Comparison of ENCODE assay signal across 8 cellular contexts in the genomic region with DNA sequence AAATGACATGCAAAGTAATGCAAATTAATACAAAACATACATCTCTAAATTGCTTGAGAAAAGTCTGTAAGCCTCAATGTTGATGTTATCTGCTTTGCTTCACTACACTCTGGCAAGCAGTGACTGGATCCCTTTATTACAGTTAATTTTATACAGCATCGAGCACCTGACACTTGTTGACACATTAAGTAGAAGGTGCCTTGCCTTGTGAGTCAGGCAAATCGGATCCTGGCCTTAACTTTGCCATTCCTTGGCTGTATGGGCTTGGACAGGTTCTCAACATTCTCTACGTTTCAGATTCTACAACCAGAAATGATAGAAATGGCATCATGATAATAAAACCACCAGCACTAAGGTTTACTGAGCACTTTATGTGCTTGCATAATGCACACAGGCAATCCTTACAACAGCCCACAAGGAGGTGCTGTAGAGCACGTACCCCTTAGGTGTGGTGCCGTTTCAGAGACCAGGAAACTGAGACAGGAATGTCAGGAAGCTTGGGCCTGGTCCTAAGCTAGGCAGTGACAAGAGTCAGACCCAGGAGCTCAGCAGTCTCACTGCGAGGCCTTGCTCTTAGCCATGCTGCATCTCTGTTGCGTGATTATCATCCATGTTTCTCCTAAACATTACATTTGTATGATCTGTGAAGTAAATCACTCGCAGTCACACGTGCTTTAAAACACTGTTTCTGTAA. TPM values are rescaled to one million over a fixed set of nuclear protein-coding genes. Genes with fewer than 3 reads are reported as not detected.
DNase-seq lines count a peak whose midpoint lies in the region; ATAC-seq and TF ChIP-seq lines count a peak whose summit lies in the region.

No MANE protein-coding gene starts in this region.

- H4K20me1 ChIP-seq in HCT116 (ENCODE audit: insufficient read depth), result no peaks in the 10 kb centered on the region
- H4K20me1 ChIP-seq in PC-3 (ENCODE audit: low read length), result no peaks in the 10 kb centered on the region

- peak; percentile 88 for TF ChIP-seq CTCF in BE2C (IDR thresholded peaks at IDR 0.05; ENCODE audit: low read depth, low read length)
- TF ChIP-seq CTCF in HCT116 (IDR thresholded peaks at IDR 0.05 in 2 of 3, conservative IDR thresholded peaks at IDR 0.05 in 1 of 3; ENCODE audit: borderline replicate concordance in 1 of 3, insufficient read depth in 1 of 3, low read depth in 2 of 3, low read length in 2 of 3), result peak; percentile 64 to 91 (median 90)
- TF ChIP-seq CTCF in PC-3 (conservative IDR thresholded peaks at IDR 0.05; ENCODE audit: low read depth, low read length), result peak; percentile 70
- TF ChIP-seq CTCF in fibroblast of pulmonary artery (IDR thresholded peaks at IDR 0.05; ENCODE audit: low read length, missing control alignments), result peak; percentile 92
- TF ChIP-seq CTCF in progenitor cell of endocrine pancreas (IDR thresholded peaks at IDR 0.05; ENCODE audit: unreplicated experiment), result peak; percentile 63

- POLR2A ChIA-PET in HCT116 (lab: Charles Lee), result interaction anchor here (1.3 kb wide), 1 partner anchor 667 kb away, joined by 3 read pairs; the partner anchor contains the start of gene POC5
- POLR2A ChIA-PET in PC-3 (lab: Charles Lee; ENCODE audit: unreplicated experiment), result no interaction called here

- no peaks in the 10 kb centered on the region for H3K9me3 Mint-ChIP-seq in activated T-cell treated with anti-CD3 and anti-CD28 coated beads, Interleukin-2, amount 50 U/mL, for 72 hours
- no peaks in the 10 kb centered on the region for H3K9me3 Mint-ChIP-seq in progenitor cell of endocrine pancreas (ENCODE audit: low read depth)

- H3K27ac ChIP-seq in HCT116 (ENCODE audit: low read depth, low read length), result no peak overlapping the region
- H3K27ac ChIP-seq in PC-3 (ENCODE audit: low read length), result no peak overlapping the region

- no peaks in the 10 kb centered on the region for H3K9me2 ChIP-seq in HCT116 (ENCODE audit: insufficient read depth)
- no peaks in the 10 kb centered on the region for H3K9me2 ChIP-seq in PC-3 (replicated peaks; ENCODE audit: low read length)

- no peaks in the 10 kb centered on the region for H3K36me3 ChIP-seq in BE2C
- H3K36me3 ChIP-seq in HCT116 (ENCODE audit: control insufficient read depth in 1 of 2, insufficient read depth in 2 of 2, low read length in 2 of 2), result no peaks in the 10 kb centered on the region
- no peaks in the 10 kb centered on the region for H3K36me3 ChIP-seq in PC-3 (ENCODE audit: low read depth, low read length)

- H3K79me2 ChIP-seq in HCT116 (ENCODE audit: insufficient read depth, low read length) (no peaks in the 10 kb centered on the region), PC-3 (ENCODE audit: low read length) (no peaks in the 10 kb centered on the region)

- no peak overlapping the region for H3K9ac ChIP-seq in HCT116 (ENCODE audit: low read length)
- no peak overlapping the region for H3K9ac ChIP-seq in PC-3 (ENCODE audit: low read length)

- RAD21 ChIA-PET in HCT116 (lab: Charles Lee; ENCODE audit: low non-redundant PET in 1 of 2, low total read pairs in 2 of 2, uncharacterized antibody in 2 of 2, unreplicated experiment in 2 of 2), result interaction anchor here (0.6 to 0.8 kb wide), 4 partner anchors 14 to 287 kb away, joined by 3 to 6 read pairs (median 3); partner anchors contain the start of gene HMGCR (in 1 of the 2)

- intact Hi-C loops in HCT116 (cut with micrococcal nuclease), result loop anchor here (1.0 to 10.0 kb wide), 3 partner anchors 216 to 1205 kb away; partner anchors contain the start of gene HMGCR
- intact Hi-C loops in PC-3 (cut with micrococcal nuclease), result loop anchor here (2.0 to 10.0 kb wide), 4 partner anchors 102 to 288 kb away; partner anchors contain the start of genes ANKRD31 and HMGCR

- peak overlapping the region; percentile 28; the same call in 1 of the 2 replicates for H3K4me2 ChIP-seq in HCT116 (ENCODE audit: low read length)
- no peak overlapping the region for H3K4me2 ChIP-seq in PC-3 (ENCODE audit: low read length)

- peak; percentile 69 for TF ChIP-seq RAD21 in HCT116 (IDR thresholded peaks at IDR 0.05; ENCODE audit: low read depth)

- H3K27me3 ChIP-seq in BE2C (peaks cover 45% of the 10 kb centered on the region), HCT116 (ENCODE audit: insufficient read depth, low read length) (no peaks in the 10 kb centered on the region), PC-3 (ENCODE audit: low read length) (no peaks in the 10 kb centered on the region)

- H3K27me3 Mint-ChIP-seq in activated T-cell treated with anti-CD3 and anti-CD28 coated beads, Interleukin-2, amount 50 U/mL, for 72 hours (ENCODE audit: low read depth), result no peaks in the 10 kb centered on the region
- peaks cover 32% of the 10 kb centered on the region for H3K27me3 Mint-ChIP-seq in progenitor cell of endocrine pancreas

- peaks cover 2 to 7% of the 10 kb centered on the region in 2 donors for H3K36me3 Mint-ChIP-seq in activated T-cell treated with anti-CD3 and anti-CD28 coated beads, Interleukin-2, amount 50 U/mL, for 72 hours (ENCODE audit: insufficient read depth in 2 of 2)
- H3K36me3 Mint-ChIP-seq in progenitor cell of endocrine pancreas (ENCODE audit: insufficient read depth), result peaks cover 2% of the 10 kb centered on the region

- no peaks in the 10 kb centered on the region for H3K4me1 ChIP-seq in BE2C
- H3K4me1 ChIP-seq in HCT116 (ENCODE audit: control insufficient read depth in 1 of 2, insufficient read depth in 2 of 2, low read length in 2 of 2), result peaks cover 5 to 29% of the 10 kb centered on the region in 2 experiments; a peak in 3 of 4 replicates
- H3K4me1 ChIP-seq in PC-3 (ENCODE audit: insufficient read depth, low read length), result no peaks in the 10 kb centered on the region

- H3K9me3 ChIP-seq in BE2C (no peaks in the 10 kb centered on the region), HCT116 (ENCODE audit: control insufficient read depth in 1 of 2, insufficient read depth in 1 of 2, low read depth in 1 of 2, low read length in 2 of 2) (no peaks in the 10 kb centered on the region), PC-3 (ENCODE audit: low read length) (no peaks in the 10 kb centered on the region)

- no TSS peak for BruUV-seq in HCT116 (replicated peaks; lab: Mats Ljungman, UMichigan)
- no TSS peak for BruUV-seq in PC-3 (replicated peaks; lab: Mats Ljungman, UMichigan)

- H2AFZ ChIP-seq in HCT116 (ENCODE audit: low read depth, low read length, poor library complexity, severe bottlenecking) (peak overlapping the region; percentile 98), PC-3 (ENCODE audit: low read length) (peak overlapping the region; percentile 43)

- no peak overlapping the region for H3K4me3 ChIP-seq in BE2C (ENCODE audit: low read depth, low read length)
- H3K4me3 ChIP-seq in HCT116 (replicated peaks in 1 of 2; ENCODE audit: low read depth in 1 of 2, low read length in 2 of 2), result no peak overlapping the region
- no peak overlapping the region for H3K4me3 ChIP-seq in PC-3 (ENCODE audit: low read length)
- H3K4me3 ChIP-seq in fibroblast of pulmonary artery (replicated peaks; ENCODE audit: low read depth, low read length), result no peak overlapping the region

- CTCF ChIA-PET in HCT116 (lab: Charles Lee), result interaction anchor here (0.6 to 1.9 kb wide), 12 partner anchors 8 to 287 kb away, joined by 3 to 7 read pairs (median 4); partner anchors contain the start of genes ANKRD31 and HMGCR
- CTCF ChIA-PET in PC-3 (lab: Charles Lee), result interaction anchor here (1.1 kb wide), 1 partner anchor 125 kb away, joined by 4 read pairs; no protein-coding TSS in a partner anchor

- H3K4me1 Mint-ChIP-seq in activated T-cell treated with anti-CD3 and anti-CD28 coated beads, Interleukin-2, amount 50 U/mL, for 72 hours (ENCODE audit: low read depth), result peaks cover 75% of the 10 kb centered on the region
- peaks cover 28% of the 10 kb centered on the region for H3K4me1 Mint-ChIP-seq in progenitor cell of endocrine pancreas (ENCODE audit: low read depth)

- DNase-seq in BE2C (peak; percentile 63), HCT116 (ENCODE audit: low read depth, low spot score) (peak; percentile 68), PC-3 (peak; percentile 70), fibroblast of pulmonary artery (ENCODE audit: low read depth) (peak; percentile 74), progenitor cell of endocrine pancreas (ENCODE audit: low spot score, unreplicated experiment) (no peak), DMS79 treated with DMSO at 0.1 percent for 48 hours (lab: John Stamatoyannopoulos, UW) (no peak)
- peak; percentile 68 to 71 for DNase-seq in activated T-cell treated with anti-CD3 and anti-CD28 coated beads, Interleukin-2, amount 50 U/mL, for 72 hours

- H3K4me3 Mint-ChIP-seq in activated T-cell treated with anti-CD3 and anti-CD28 coated beads, Interleukin-2, amount 50 U/mL, for 72 hours, result peak overlapping the region; percentile 90 to 96
- H3K4me3 Mint-ChIP-seq in progenitor cell of endocrine pancreas (ENCODE audit: low read depth), result no peak overlapping the region

- peak overlapping the region; percentile 80 for H3K27ac Mint-ChIP-seq in activated T-cell treated with anti-CD3 and anti-CD28 coated beads, Interleukin-2, amount 50 U/mL, for 72 hours
- H3K27ac Mint-ChIP-seq in progenitor cell of endocrine pancreas, result no peak overlapping the region

- H3F3A ChIP-seq in PC-3 (ENCODE audit: low read length, unreplicated experiment), result no peaks in the 10 kb centered on the region

- peak; percentile 68 for ATAC-seq in HCT116
- peak; percentile 30; the same call in 1 of the 2 replicates for ATAC-seq in PC-3
- ATAC-seq in activated T-cell treated with anti-CD3 and anti-CD28 coated beads, Interleukin-2, amount 50 U/mL, for 72 hours (replicated peaks in 1 of 2), result peak in 1 of 2 donors; percentile 18
- ATAC-seq in HG02571 (IDR thresholded peaks at IDR 0.05; ENCODE audit: unreplicated experiment), result no peak

- no peak for TF ChIP-seq POLR2A in HCT116 (IDR thresholded peaks at IDR 0.05; ENCODE audit: borderline replicate concordance, extremely low read depth, insufficient read depth, insufficient read length)

TF ChIP-seq in HCT116, 20 proteins besides CTCF, POLR2A, EP300 and RAD21:
- TF ChIP-seq CBX3 (IDR thresholded peaks at IDR 0.05; ENCODE audit: low read depth), result peak; percentile 63; the same call in 1 of the 2 replicates
- 0 out of 2 replicates have a peak, but pooled peaks have one; percentile 50 for TF ChIP-seq CEBPB (IDR thresholded peaks at IDR 0.05; ENCODE audit: low read depth)
- TF ChIP-seq YY1 (IDR thresholded peaks at IDR 0.05; ENCODE audit: extremely low read depth, insufficient replicate concordance, low read depth, low read length), result peak; percentile 44
- TF ChIP-seq ATF3 (IDR thresholded peaks at IDR 0.05), result no peak

RNA-seq across cellular contexts. Expression of gene GCNT4, which starts 2.6 kb away (rescaled TPM):
- not detected for polyA plus RNA-seq in BE2C (2012; ENCODE audit: insufficient read depth, insufficient read length, low read depth)
- total RNA-seq in HCT116 (2021; ENCODE audit: unreplicated experiment), result 0.07 TPM
- 0.01 TPM in 1 of 2 replicates, not detected in the other for polyA plus RNA-seq in HCT116 (2012)
- total RNA-seq in PC-3 (2014; rRNA removed), result under 0.01 and 0.06 TPM in 2 replicates
- total RNA-seq in activated T-cell treated with anti-CD3 and anti-CD28 coated beads, Interleukin-2, amount 50 U/mL, for 72 hours, result 1 to 10 TPM; 3.2 to 4.5 TPM
- 2.5 and 3.3 TPM in 2 replicates for total RNA-seq in progenitor cell of endocrine pancreas

Comparison
In these comparisons a context has a peak if more than half of its experiments do, and no peak if none do; other contexts are left out.
1. DNase-seq: peak in BE2C (single experiment), HCT116 (single experiment), PC-3 (single experiment), activated T-cell treated with anti-CD3 and anti-CD28 coated beads, Interleukin-2, amount 50 U/mL, for 72 hours (2 of 2) and fibroblast of pulmonary artery (single experiment); none in progenitor cell of endocrine pancreas (single experiment) and DMS79 treated with DMSO at 0.1 percent for 48 hours (single experiment).
2. Peak in every context shown above with its lines, with median percentiles within 50 percentile points of each other: CTCF ChIP-seq.